Comparison of ENCODE assay signal across 23 cellular contexts in genomic region chr11:14149683-14150082, GRCh38.
"Had no signal": no experiment of that assay in that cellular context is flagged by ENCODE, and none has a peak within 500 bp of the region (broad histone marks: within the 10 kb centered on the region; RNA-seq: fewer than 3 reads in every experiment).

No MANE protein-coding gene starts in this region.

- DNase-seq: hippocampal formation; kidney glomerular epithelial cell; left cardiac atrium; lower lobe of right lung; mammary epithelial cell; mesenchymal stem cell; naive B cell; natural killer cell; nephron progenitor cell; occipital lobe; psoas muscle; right lobe of liver; stimulated activated CD4-positive, alpha-beta T cell treated with anti-CD3 and anti-CD28 coated beads, Interleukin-1b, Interleukin-23, amount 100 ng/mL, for 48 hours; stimulated activated CD4-positive, alpha-beta T cell treated with anti-CD3 and anti-CD28 coated beads, Interleukin-2, amount 100 ng/mL, for 48 hours; stimulated activated naive B cell treated with anti-CD40 and anti-IgM and Interleukin-4, amounts not matched to agents 10 μg/mL and 1 μg/mL and 100 μg/mL, for 72 hours; stimulated activated naive CD8-positive, alpha-beta T cell treated with anti-CD3 and anti-CD28 coated beads, Interleukin-15, Interleukin-2, amounts not matched to agents 100 U/mL and 50 U/mL, for 24 hours; stomach; testis; thyroid gland; transverse colon; upper lobe of left lung had no signal

- H3K36me3 Mint-ChIP-seq: naive B cell; natural killer cell; neural progenitor cell; stimulated activated naive B cell treated with anti-CD40 and anti-IgM and Interleukin-4, amounts not matched to agents 10 μg/mL and 1 μg/mL and 100 μg/mL, for 72 hours had no signal

- H3K27ac Mint-ChIP-seq: naive B cell; natural killer cell; nephron progenitor cell; neural progenitor cell; stimulated activated naive B cell treated with anti-CD40 and anti-IgM and Interleukin-4, amounts not matched to agents 10 μg/mL and 1 μg/mL and 100 μg/mL, for 72 hours had no signal

- ATAC-seq: left cardiac atrium; left lobe of liver; natural killer cell; psoas muscle; right lobe of liver; stimulated activated naive B cell treated with anti-CD40 and anti-IgM and Interleukin-4, amounts not matched to agents 10 μg/mL and 1 μg/mL and 100 μg/mL, for 72 hours; stimulated activated naive CD8-positive, alpha-beta T cell treated with anti-CD3 and anti-CD28 coated beads, Interleukin-15, Interleukin-2, amounts not matched to agents 100 U/mL and 50 U/mL, for 24 hours had no signal

- H3K4me3 Mint-ChIP-seq: naive B cell; natural killer cell; nephron progenitor cell; neural progenitor cell; stimulated activated naive B cell treated with anti-CD40 and anti-IgM and Interleukin-4, amounts not matched to agents 10 μg/mL and 1 μg/mL and 100 μg/mL, for 72 hours had no signal

- H3K4me1 Mint-ChIP-seq: naive B cell; natural killer cell; nephron progenitor cell; neural progenitor cell; stimulated activated naive B cell treated with anti-CD40 and anti-IgM and Interleukin-4, amounts not matched to agents 10 μg/mL and 1 μg/mL and 100 μg/mL, for 72 hours had no signal

- H3K9me3 Mint-ChIP-seq: natural killer cell had no signal
